ENCODE assay signal across 8 cellular contexts in the genomic region with DNA sequence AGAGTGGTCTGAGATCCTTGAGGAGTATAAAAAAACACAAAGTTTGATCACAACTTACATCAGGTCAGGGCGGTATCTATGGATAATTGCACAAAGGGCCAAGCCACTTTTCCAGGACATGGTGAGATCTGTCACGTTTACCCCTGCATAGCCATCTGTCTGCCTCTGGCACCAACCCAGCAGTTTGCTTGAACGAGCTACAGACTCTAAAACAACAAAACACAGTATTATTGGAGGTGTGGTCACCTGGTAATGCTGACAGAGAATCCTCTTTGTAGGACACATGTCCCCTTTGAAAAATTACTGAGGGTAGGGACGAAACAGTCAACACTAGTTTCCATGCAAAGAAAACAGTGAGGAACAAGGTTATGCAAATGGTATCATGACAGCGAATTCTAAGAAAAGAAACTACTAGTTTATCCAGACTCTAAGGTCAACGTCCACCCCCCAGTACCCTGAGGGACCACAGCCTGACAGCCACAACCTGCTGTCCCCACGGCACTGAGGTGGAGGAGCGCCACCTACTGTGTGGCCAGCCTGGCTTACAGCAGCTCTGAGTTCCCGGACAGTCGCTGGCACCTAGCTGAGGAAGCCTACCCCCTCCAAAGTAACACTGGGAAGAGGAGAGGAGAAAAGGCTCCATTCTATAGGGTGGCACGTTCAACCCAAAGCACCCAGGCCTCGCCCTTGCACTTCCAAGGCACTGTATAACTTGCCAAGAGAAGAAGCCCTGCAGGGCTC.
DNase-seq lines count a peak whose midpoint lies in the region; ATAC-seq and TF ChIP-seq lines count a peak whose summit lies in the region.

No MANE protein-coding gene starts in this region.

- POLR2A ChIA-PET in activated CD4-positive, alpha-beta T cell treated with anti-CD3 and anti-CD28 coated beads for 36 hours (lab: Charles Lee): no interaction called here
- POLR2A ChIA-PET in CD8-positive, alpha-beta T cell (lab: Charles Lee): no interaction called here

- H3K27me3 ChIP-seq in uterus: no peaks in the 10 kb centered on the region
- H3K27me3 ChIP-seq in CD8-positive, alpha-beta T cell (ENCODE audit: insufficient read depth, low read length): no peaks in the 10 kb centered on the region

- intact Hi-C loops in activated CD4-positive, alpha-beta T cell treated with anti-CD3 and anti-CD28 coated beads for 36 hours (cut with DNase I, micrococcal nuclease): loop anchor here in 1 of 2 experiments (10.0 kb wide), 1 partner anchor 147 kb away; no protein-coding TSS in a partner anchor
- intact Hi-C loops in uterus (cut with DNase I; ENCODE audit: low total_unique reads): loop anchor here (10.0 kb wide), 1 partner anchor 67 kb away; no protein-coding TSS in a partner anchor
- intact Hi-C loops in CD8-positive, alpha-beta T cell (cut with DNase I, micrococcal nuclease): no loop called here

- no peak for TF ChIP-seq POLR2A in uterus (IDR thresholded peaks at IDR 0.05)

- no peaks in the 10 kb centered on the region for H3K9me3 ChIP-seq in uterus
- no peaks in the 10 kb centered on the region for H3K9me3 ChIP-seq in CD8-positive, alpha-beta T cell (ENCODE audit: low read length)

- no peaks in the 10 kb centered on the region for H3K9me3 Mint-ChIP-seq in activated CD4-positive, alpha-beta T cell treated with anti-CD3 and anti-CD28 coated beads for 36 hours (ENCODE audit: low read depth)
- no peaks in the 10 kb centered on the region for H3K9me3 Mint-ChIP-seq in CD8-positive, alpha-beta T cell
- no peaks in the 10 kb centered on the region for H3K9me3 Mint-ChIP-seq in activated naive CD4-positive, alpha-beta T cell treated with anti-CD3 and anti-CD28 coated beads, Interleukin-2, amount 10 ng/mL, durations not matched to agents 7 days and 5 days

- no peaks in the 10 kb centered on the region for H3K4me1 Mint-ChIP-seq in activated CD4-positive, alpha-beta T cell treated with anti-CD3 and anti-CD28 coated beads for 36 hours
- no peaks in the 10 kb centered on the region for H3K4me1 Mint-ChIP-seq in CD8-positive, alpha-beta T cell (ENCODE audit: low read depth)
- H3K4me1 Mint-ChIP-seq in activated naive CD4-positive, alpha-beta T cell treated with anti-CD3 and anti-CD28 coated beads, Interleukin-2, amount 10 ng/mL, durations not matched to agents 7 days and 5 days: no peaks in the 10 kb centered on the region

- TF ChIP-seq CTCF in astrocyte of the spinal cord (IDR thresholded peaks at IDR 0.05; ENCODE audit: low read depth, low read length): peak; percentile 52
- TF ChIP-seq CTCF in uterus (IDR thresholded peaks at IDR 0.05): peak; percentile 20 to 40 (median 36)
- TF ChIP-seq CTCF in CD8-positive, alpha-beta T cell (IDR thresholded peaks at IDR 0.05): no peak

- peak overlapping the region; percentile 40 to 58 for H3K27ac ChIP-seq in uterus
- H3K27ac ChIP-seq in CD8-positive, alpha-beta T cell (ENCODE audit: low read depth, low read length): no peak overlapping the region

- H3K27me3 Mint-ChIP-seq in activated CD4-positive, alpha-beta T cell treated with anti-CD3 and anti-CD28 coated beads for 36 hours: no peaks in the 10 kb centered on the region
- no peaks in the 10 kb centered on the region for H3K27me3 Mint-ChIP-seq in CD8-positive, alpha-beta T cell (ENCODE audit: low read depth)
- H3K27me3 Mint-ChIP-seq in activated naive CD4-positive, alpha-beta T cell treated with anti-CD3 and anti-CD28 coated beads, Interleukin-2, amount 10 ng/mL, durations not matched to agents 7 days and 5 days: no peaks in the 10 kb centered on the region

- in situ Hi-C loops in astrocyte of the spinal cord (cut with HindIII; ENCODE audit: low sequenced_read_pairs): no loop called here

- ATAC-seq in activated CD4-positive, alpha-beta T cell treated with anti-CD3 and anti-CD28 coated beads for 36 hours: no peak
- ATAC-seq in CD8-positive, alpha-beta T cell: no peak

- H3K27ac Mint-ChIP-seq in activated CD4-positive, alpha-beta T cell treated with anti-CD3 and anti-CD28 coated beads for 36 hours: no peak overlapping the region
- H3K27ac Mint-ChIP-seq in CD8-positive, alpha-beta T cell: no peak overlapping the region
- no peak overlapping the region for H3K27ac Mint-ChIP-seq in activated naive CD4-positive, alpha-beta T cell treated with anti-CD3 and anti-CD28 coated beads, Interleukin-2, amount 10 ng/mL, durations not matched to agents 7 days and 5 days

- no peaks in the 10 kb centered on the region for H3K36me3 ChIP-seq in uterus
- peaks cover 4% of the 10 kb centered on the region for H3K36me3 ChIP-seq in CD8-positive, alpha-beta T cell (ENCODE audit: insufficient read depth, low read length)

- CTCF ChIA-PET in activated CD4-positive, alpha-beta T cell treated with anti-CD3 and anti-CD28 coated beads for 36 hours (lab: Charles Lee): interaction anchor here (0.6 to 0.7 kb wide), 2 partner anchors 134 to 151 kb away, joined by 3 read pairs; no protein-coding TSS in a partner anchor
- CTCF ChIA-PET in CD8-positive, alpha-beta T cell (lab: Charles Lee): interaction anchor here (0.6 to 1.6 kb wide), 4 partner anchors 9 to 1062 kb away, joined by 3 to 6 read pairs (median 4); no protein-coding TSS in a partner anchor
- CTCF ChIA-PET in activated naive CD4-positive, alpha-beta T cell treated with anti-CD3 and anti-CD28 coated beads, Interleukin-2, amount 10 ng/mL, durations not matched to agents 7 days and 5 days (lab: Charles Lee): interaction anchor here (0.9 to 1.1 kb wide), 2 partner anchors 61 to 109 kb away, joined by 3 read pairs; no protein-coding TSS in a partner anchor

- H3K4me3 Mint-ChIP-seq in activated CD4-positive, alpha-beta T cell treated with anti-CD3 and anti-CD28 coated beads for 36 hours: no peak overlapping the region
- no peak overlapping the region for H3K4me3 Mint-ChIP-seq in CD8-positive, alpha-beta T cell
- H3K4me3 Mint-ChIP-seq in activated naive CD4-positive, alpha-beta T cell treated with anti-CD3 and anti-CD28 coated beads, Interleukin-2, amount 10 ng/mL, durations not matched to agents 7 days and 5 days: no peak overlapping the region

- peak; percentile 33 for DNase-seq in activated CD4-positive, alpha-beta T cell treated with anti-CD3 and anti-CD28 coated beads for 36 hours
- no peak for DNase-seq in activated CD4-positive, alpha-beta T cell treated with anti-CD3 and anti-CD28 coated beads, Interleukin-2, amount 50 U/mL, for 4 hours
- no peak for DNase-seq in astrocyte of the spinal cord (ENCODE audit: low read depth, low spot score)
- DNase-seq in islet precursor cell: peak; percentile 77
- DNase-seq in uterus: no peak
- DNase-seq in NOMO-1 (lab: John Stamatoyannopoulos, UW; ENCODE audit: unreplicated experiment in 2 of 2): no peak
- DNase-seq in CD8-positive, alpha-beta T cell: no peak
- DNase-seq in activated naive CD4-positive, alpha-beta T cell treated with anti-CD3 and anti-CD28 coated beads, Interleukin-2, amount 10 ng/mL, durations not matched to agents 7 days and 5 days: no peak

- H3K36me3 Mint-ChIP-seq in activated CD4-positive, alpha-beta T cell treated with anti-CD3 and anti-CD28 coated beads for 36 hours (ENCODE audit: low read depth): peaks cover 15% of the 10 kb centered on the region
- H3K36me3 Mint-ChIP-seq in CD8-positive, alpha-beta T cell: peaks cover 53% of the 10 kb centered on the region
- no peaks in the 10 kb centered on the region for H3K36me3 Mint-ChIP-seq in activated naive CD4-positive, alpha-beta T cell treated with anti-CD3 and anti-CD28 coated beads, Interleukin-2, amount 10 ng/mL, durations not matched to agents 7 days and 5 days

- H3K4me3 ChIP-seq in astrocyte of the spinal cord (ENCODE audit: low read depth, low read length) (no peak overlapping the region), uterus (no peak overlapping the region)
- no peak overlapping the region for H3K4me3 ChIP-seq in CD8-positive, alpha-beta T cell (ENCODE audit: low read depth, low read length)

- H3K4me1 ChIP-seq in uterus: no peaks in the 10 kb centered on the region
- no peaks in the 10 kb centered on the region for H3K4me1 ChIP-seq in CD8-positive, alpha-beta T cell (ENCODE audit: insufficient read depth, low read length)

Comparison
In these comparisons a context has a peak if more than half of its experiments do, and no peak if none do; other contexts are left out.
1. DNase-seq: peak in activated CD4-positive, alpha-beta T cell treated with anti-CD3 and anti-CD28 coated beads for 36 hours (single experiment) and islet precursor cell (single experiment); none in activated CD4-positive, alpha-beta T cell treated with anti-CD3 and anti-CD28 coated beads, Interleukin-2, amount 50 U/mL, for 4 hours (0 of 2), astrocyte of the spinal cord (single experiment), uterus (0 of 2), NOMO-1 (0 of 2), CD8-positive, alpha-beta T cell (0 of 7) and activated naive CD4-positive, alpha-beta T cell treated with anti-CD3 and anti-CD28 coated beads, Interleukin-2, amount 10 ng/mL, durations not matched to agents 7 days and 5 days (single experiment).